8 cellular contexts compared by ENCODE assay signal in genomic region chr7:75878769-75879596, GRCh38. TPM values are rescaled to one million over a fixed set of nuclear protein-coding genes. Genes with fewer than 3 reads are reported as not detected.
DNase-seq lines count a peak whose midpoint lies in the region; ATAC-seq and TF ChIP-seq lines count a peak whose summit lies in the region.

RHBDD2 (plus strand) TSS chr7:75879034; CDS start chr7:75879083, 49 bp downstream.

- peak in 3 of 6 experiments; percentile 9 to 44 (median 41) for TF ChIP-seq CTCF in Peyer's patch (IDR thresholded peaks at IDR 0.05)

- H3K4me1 ChIP-seq in Peyer's patch, result peaks cover 0 to 30% (median 6%) of the 10 kb centered on the region in 4 donors
- H3K4me1 ChIP-seq in muscle layer of colon (ENCODE audit: insufficient read depth, low read length), result peaks cover 16% of the 10 kb centered on the region

- TF ChIP-seq POLR2A in Peyer's patch (IDR thresholded peaks at IDR 0.05), result peak; percentile 95 to 97

- peaks cover 35% of the 10 kb centered on the region for H3K36me3 ChIP-seq in KOPT-K1 (ENCODE audit: insufficient read depth, low read length)
- peaks cover 0 to 28% (median 0%) of the 10 kb centered on the region in 3 donors for H3K36me3 ChIP-seq in Peyer's patch
- peaks cover 24% of the 10 kb centered on the region for H3K36me3 ChIP-seq in muscle layer of colon (ENCODE audit: insufficient read depth, low read length)

- H3K4me3 ChIP-seq in Peyer's patch, result peak within 1 kb of the TSS; percentile 76 to 92 (median 90)
- peak within 1 kb of the TSS; percentile 83 to 90 for H3K4me3 ChIP-seq in muscle layer of colon (ENCODE audit: low read depth in 1 of 2, low read length in 2 of 2)

- ATAC-seq in GM21825 (IDR thresholded peaks at IDR 0.05; ENCODE audit: unreplicated experiment) (peak; percentile 96), esophagus mucosa (peak; percentile 95)

- H3K27ac ChIP-seq in KOPT-K1 (ENCODE audit: low read depth, low read length, poor library complexity, severe bottlenecking) (peak within 1 kb of the TSS; percentile 68), Peyer's patch (peak within 1 kb of the TSS; percentile 84 to 91 (median 86)), muscle layer of colon (ENCODE audit: low read depth, low read length) (peak within 1 kb of the TSS; percentile 74)

- H3K9ac ChIP-seq in muscle layer of colon (ENCODE audit: low read length), result peak within 1 kb of the TSS; percentile 63

- DNase-seq in DMS53 treated with DMSO at 0.1 percent for 48 hours (lab: John Stamatoyannopoulos, UW; ENCODE audit: unreplicated experiment) (peak; percentile 91), Peyer's patch (peak; percentile 95 to 99 (median 98))
- DNase-seq in activated T-cell treated with anti-CD3 and anti-CD28 coated beads, Interleukin-2, amount 50 U/mL, for 48 hours, result peak; percentile 98 to 99
- DNase-seq in stimulated activated CD8-positive, alpha-beta memory T cell treated with anti-CD3 and anti-CD28 coated beads, Interleukin-7, amount 100 ng/mL, for 24 hours (ENCODE audit: low read depth), result peak; percentile 92

- H3K27me3 ChIP-seq in Peyer's patch (no peaks in the 10 kb centered on the region), muscle layer of colon (ENCODE audit: control insufficient read depth in 1 of 2, insufficient read depth in 2 of 2, low read length in 2 of 2) (no peaks in the 10 kb centered on the region)

- H3K9me3 ChIP-seq in KOPT-K1 (ENCODE audit: insufficient read depth, low read length, poor library complexity, severe bottlenecking), result no peaks in the 10 kb centered on the region
- no peaks in the 10 kb centered on the region for H3K9me3 ChIP-seq in Peyer's patch
- no peaks in the 10 kb centered on the region for H3K9me3 ChIP-seq in muscle layer of colon (ENCODE audit: low read length)

RNA-seq across cellular contexts. Expression of gene RHBDD2, which starts in this region (rescaled TPM):
- total RNA-seq in Peyer's patch (10 to 100 TPM; 35.5 to 76.9 (median 57.6) TPM), esophagus mucosa (37.5 TPM)

Comparison
In these comparisons a context has a peak if more than half of its experiments do, and no peak if none do; other contexts are left out.
1. Peak in every context shown above with its lines: DNase-seq, ATAC-seq, H3K4me3 ChIP-seq and H3K27ac ChIP-seq.